Comparison of ENCODE assay signal across 8 cellular contexts in genomic region chr18:79400591-79401381, GRCh38. TPM values are rescaled to one million over a fixed set of nuclear protein-coding genes. Genes with fewer than 3 reads are reported as not detected.
DNase-seq lines count a peak whose midpoint lies in the region; ATAC-seq and TF ChIP-seq lines count a peak whose summit lies in the region.

No MANE protein-coding gene starts in this region.

- H3K27me3 Mint-ChIP-seq in T-helper 17 cell (no peaks in the 10 kb centered on the region), naive B cell (no peaks in the 10 kb centered on the region)

- DNase-seq in T-helper 17 cell, result peak in 2 of 3 donors; percentile 52 to 56
- no peak for DNase-seq in coronary artery (ENCODE audit: low spot score)
- DNase-seq in naive B cell, result peak; percentile 67
- DNase-seq in aorta, result peak; percentile 77 to 78
- DNase-seq in DMS153 treated with DMSO at 0.1 percent for 48 hours (lab: John Stamatoyannopoulos, UW; ENCODE audit: unreplicated experiment), result no peak

- peak overlapping the region; percentile 97 for H3K4me3 Mint-ChIP-seq in T-helper 17 cell
- H3K4me3 Mint-ChIP-seq in naive B cell, result peak overlapping the region; percentile 78 to 93 (median 91)

- no peaks in the 10 kb centered on the region for H3K27me3 ChIP-seq in aorta (ENCODE audit: control insufficient read depth in 1 of 2, insufficient read depth in 2 of 2, low read length in 1 of 2)

- no peaks in the 10 kb centered on the region for H3K36me3 ChIP-seq in aorta (ENCODE audit: control insufficient read depth in 1 of 2, insufficient read depth in 2 of 2, low read length in 1 of 2)

- H3K4me3 ChIP-seq in coronary artery (peak overlapping the region; percentile 86), aorta (ENCODE audit: low read length in 2 of 2) (peak overlapping the region; percentile 68 to 74)

- no peak for TF ChIP-seq CTCF in coronary artery (IDR thresholded peaks at IDR 0.05)

- no peaks in the 10 kb centered on the region for H3K9me3 Mint-ChIP-seq in naive B cell

- intact Hi-C loops in aorta (cut with DNase I), result loop anchor here (5.0 kb wide), 2 partner anchors 57 to 107 kb away; no protein-coding TSS in a partner anchor

- peak overlapping the region; percentile 99 for H3K27ac Mint-ChIP-seq in T-helper 17 cell
- H3K27ac Mint-ChIP-seq in naive B cell, result peak overlapping the region in 5 of 6 donors; percentile 98 to 100 (median 99)

- H3K4me1 Mint-ChIP-seq in T-helper 17 cell (peaks cover 47% of the 10 kb centered on the region), naive B cell (peaks cover 44 to 64% (median 63%) of the 10 kb centered on the region in 3 donors)

- 43 to 53% methylated on average over 30 to 55 of the region's 58 CpGs for WGBS in aorta, 2 donors

- no peaks in the 10 kb centered on the region for H3K9me3 ChIP-seq in T-helper 17 cell (ENCODE audit: control insufficient read depth, low read length, poor library complexity, severe bottlenecking)
- no peaks in the 10 kb centered on the region for H3K9me3 ChIP-seq in aorta (ENCODE audit: control insufficient read depth, low read length)

- no peaks in the 10 kb centered on the region for H3K4me1 ChIP-seq in aorta (ENCODE audit: control insufficient read depth in 1 of 2, insufficient read depth in 2 of 2, low read length in 2 of 2)

- H3K27ac ChIP-seq in coronary artery, result peak overlapping the region; percentile 84 to 86
- no peak overlapping the region for H3K27ac ChIP-seq in aorta (ENCODE audit: low read depth in 1 of 2, low read length in 2 of 2)

- H3K36me3 Mint-ChIP-seq in T-helper 17 cell (ENCODE audit: low read depth) (no peaks in the 10 kb centered on the region), naive B cell (no peaks in the 10 kb centered on the region)

- ATAC-seq in GM18907 (IDR thresholded peaks at IDR 0.05; ENCODE audit: unreplicated experiment) (peak; percentile 2), T-helper 17 cell (peak; percentile 5), naive B cell (ENCODE audit: low read depth in 2 of 2) (peak; percentile 11 to 16), aorta (ENCODE audit: low FRiP score) (no peak), HG02840 (IDR thresholded peaks at IDR 0.05; ENCODE audit: low FRiP score, unreplicated experiment) (no peak), HG03378 (IDR thresholded peaks at IDR 0.05; ENCODE audit: unreplicated experiment) (no peak)

RNA-seq across cellular contexts. Expression of gene NFATC1, which starts 5.1 kb away (rescaled TPM):
- total RNA-seq in T-helper 17 cell (10 to 100 TPM; 73.4 to 77.8 TPM), aorta (10 to 100 TPM; 37.2 to 39.2 TPM)
- polyA plus RNA-seq in naive B cell (ENCODE audit: low read depth in 6 of 6) (10 to 100 TPM; 35.7 to 77.8 (median 51.1) TPM), aorta (1 to 10 TPM; 2.0 to 7.2 TPM)

Comparison
In these comparisons a context has a peak if more than half of its experiments do, and no peak if none do; other contexts are left out.
1. ATAC-seq: peak in GM18907 (single experiment), T-helper 17 cell (single experiment) and naive B cell (2 of 2); none in aorta (single experiment), HG02840 (single experiment) and HG03378 (single experiment).
2. DNase-seq: peak in T-helper 17 cell (2 of 3), naive B cell (single experiment) and aorta (2 of 2); none in coronary artery (single experiment) and DMS153 treated with DMSO at 0.1 percent for 48 hours (single experiment).
3. H3K27ac ChIP-seq: peak in coronary artery (2 of 2); none in aorta (0 of 2).